ENCODE assay signal across 34 cellular contexts in genomic region chr20:10823585-10823984, GRCh38.
"Had no signal": no experiment of that assay in that cellular context is flagged by ENCODE, and none has a peak within 500 bp of the region (broad histone marks: within the 10 kb centered on the region; RNA-seq: fewer than 3 reads in every experiment).

No MANE protein-coding gene starts in this region.

- DNase-seq: activated B cell treated with CpG ODN at 0.5 μM for 24 hours; activated CD4-positive, alpha-beta T cell treated with anti-CD3 and anti-CD28 coated beads for 48 hours; activated CD4-positive, alpha-beta T cell treated with anti-CD3 and anti-CD28 coated beads, Interleukin-2, amount 50 U/mL, for 1 hour; activated CD4-positive, alpha-beta T cell treated with anti-CD3 and anti-CD28 coated beads, Interleukin-2, amount 50 U/mL, for 48 hours; activated CD8-positive, alpha-beta memory T cell treated with anti-CD3 and anti-CD28 coated beads for 24 hours; activated CD8-positive, alpha-beta T cell treated with anti-CD3 and anti-CD28 coated beads for 36 hours; activated effector memory CD4-positive, alpha-beta T cell treated with anti-CD3 and anti-CD28 coated beads, Interleukin-2, amount 50 U/mL, for 16 hours; activated naive CD4-positive, alpha-beta T cell treated with anti-CD3 and anti-CD28 coated beads for 36 hours; activated naive CD8-positive, alpha-beta T cell treated with anti-CD3 and anti-CD28 coated beads for 36 hours; activated naive CD8-positive, alpha-beta T cell treated with anti-CD3 and anti-CD28 coated beads, Interleukin-2, amount 50 U/mL, for 24 hours; activated T-cell treated with anti-CD3 and anti-CD28 coated beads, Interleukin-2, amount 50 U/mL, for 1 hour; activated T-cell treated with anti-CD3 and anti-CD28 coated beads, Interleukin-2, amount 50 U/mL, for 48 hours; adrenal gland; amygdala; aorta; body of pancreas; caudate nucleus; cortex of kidney; dermis blood vessel endothelial cell; effector CD4-positive, alpha-beta T cell; effector memory CD8-positive, alpha-beta T cell; esophagus squamous epithelium; foreskin melanocyte; T-helper 1 cell; T-helper 17 cell; T1000; WERI-Rb-1 had no signal

- H3K27ac Mint-ChIP-seq: activated B cell treated with CpG ODN at 0.5 μM for 24 hours; activated CD8-positive, alpha-beta T cell treated with anti-CD3 and anti-CD28 coated beads for 36 hours; activated naive CD4-positive, alpha-beta T cell treated with anti-CD3 and anti-CD28 coated beads for 36 hours; activated naive CD4-positive, alpha-beta T cell treated with anti-CD3 and anti-CD28 coated beads, Interleukin-2, amount 50 U/mL, for 24 hours; activated naive CD8-positive, alpha-beta T cell treated with anti-CD3 and anti-CD28 coated beads for 36 hours; activated naive CD8-positive, alpha-beta T cell treated with anti-CD3 and anti-CD28 coated beads, Interleukin-2, amount 50 U/mL, for 24 hours; activated T-helper 1 cell treated with anti-CD3 and anti-CD28 coated beads, Interleukin-12 subunit alpha, Interleukin-12 subunit beta, Interleukin-2, Interleukin-4 antibody, amounts not matched to agents 30 ng/mL and 10 ng/mL and 1 ng/mL, durations not matched to agents 14 hours and 24 hours and 36 hours; activated T-helper 2 cell treated with anti-CD3 and anti-CD28 coated beads, Interferon-gamma antibody, Interleukin-2, Interleukin-4, amounts not matched to agents 10 μg/mL and 5 μg/mL and 100 μg/mL, durations not matched to agents 14 hours and 24 hours and 36 hours; effector memory CD8-positive, alpha-beta T cell; T-helper 17 cell; T-helper 2 cell treated with Interferon-gamma antibody and Interleukin-4, amounts not matched to agents 5 μg/mL and 100 μg/mL, for 36 hours had no signal

- H3K4me1 Mint-ChIP-seq: activated B cell treated with CpG ODN at 0.5 μM for 24 hours; activated naive CD4-positive, alpha-beta T cell treated with anti-CD3 and anti-CD28 coated beads, Interleukin-2, amount 50 U/mL, for 24 hours; activated naive CD8-positive, alpha-beta T cell treated with anti-CD3 and anti-CD28 coated beads for 36 hours; activated naive CD8-positive, alpha-beta T cell treated with anti-CD3 and anti-CD28 coated beads, Interleukin-2, amount 50 U/mL, for 24 hours; T-helper 17 cell had no signal

- H3K9me3 ChIP-seq: adrenal gland, body of pancreas, esophagus squamous epithelium, gastroesophageal sphincter had no signal

- H3K9me3 Mint-ChIP-seq: activated B cell treated with CpG ODN at 0.5 μM for 24 hours; activated CD8-positive, alpha-beta T cell treated with anti-CD3 and anti-CD28 coated beads for 36 hours; activated naive CD4-positive, alpha-beta T cell treated with anti-CD3 and anti-CD28 coated beads, Interleukin-2, amount 50 U/mL, for 24 hours; activated T-helper 2 cell treated with anti-CD3 and anti-CD28 coated beads, Interferon-gamma antibody, Interleukin-2, Interleukin-4, amounts not matched to agents 10 μg/mL and 5 μg/mL and 100 μg/mL, durations not matched to agents 14 hours and 24 hours and 36 hours; T-helper 2 cell treated with Interferon-gamma antibody and Interleukin-4, amounts not matched to agents 5 μg/mL and 100 μg/mL, for 36 hours had no signal

- H3K27me3 Mint-ChIP-seq: activated B cell treated with CpG ODN at 0.5 μM for 24 hours; activated CD8-positive, alpha-beta T cell treated with anti-CD3 and anti-CD28 coated beads for 36 hours; activated naive CD8-positive, alpha-beta T cell treated with anti-CD3 and anti-CD28 coated beads, Interleukin-2, amount 50 U/mL, for 24 hours; effector memory CD8-positive, alpha-beta T cell; T-helper 17 cell had no signal

- H3K27ac ChIP-seq: adrenal gland, body of pancreas, epithelial cell of prostate, esophagus squamous epithelium, gastroesophageal sphincter, WERI-Rb-1 had no signal

- H3K4me1 ChIP-seq: adrenal gland, body of pancreas, esophagus squamous epithelium, gastroesophageal sphincter had no signal

- H3K4me3 Mint-ChIP-seq: activated B cell treated with CpG ODN at 0.5 μM for 24 hours; activated CD8-positive, alpha-beta T cell treated with anti-CD3 and anti-CD28 coated beads for 36 hours; activated naive CD4-positive, alpha-beta T cell treated with anti-CD3 and anti-CD28 coated beads for 36 hours; activated naive CD4-positive, alpha-beta T cell treated with anti-CD3 and anti-CD28 coated beads, Interleukin-2, amount 50 U/mL, for 24 hours; activated naive CD8-positive, alpha-beta T cell treated with anti-CD3 and anti-CD28 coated beads for 36 hours; activated naive CD8-positive, alpha-beta T cell treated with anti-CD3 and anti-CD28 coated beads, Interleukin-2, amount 50 U/mL, for 24 hours; activated T-helper 1 cell treated with anti-CD3 and anti-CD28 coated beads, Interleukin-12 subunit alpha, Interleukin-12 subunit beta, Interleukin-2, Interleukin-4 antibody, amounts not matched to agents 30 ng/mL and 10 ng/mL and 1 ng/mL, durations not matched to agents 14 hours and 24 hours and 36 hours; effector memory CD8-positive, alpha-beta T cell; T-helper 17 cell; T-helper 2 cell treated with Interferon-gamma antibody and Interleukin-4, amounts not matched to agents 5 μg/mL and 100 μg/mL, for 36 hours had no signal

- H3K27me3 ChIP-seq: adrenal gland, body of pancreas, esophagus squamous epithelium, gastroesophageal sphincter had no signal

- ATAC-seq: activated CD4-positive, CD25-positive, alpha-beta regulatory T cell treated with anti-CD3 and anti-CD28 coated beads, Interleukin-2, amount 50 U/mL, for 24 hours; activated CD8-positive, alpha-beta T cell treated with anti-CD3 and anti-CD28 coated beads for 36 hours; activated naive CD8-positive, alpha-beta T cell treated with anti-CD3 and anti-CD28 coated beads, Interleukin-2, amount 50 U/mL, for 24 hours; body of pancreas; effector memory CD8-positive, alpha-beta T cell; gastroesophageal sphincter; T-helper 17 cell had no signal

- H3K4me3 ChIP-seq: adrenal gland, body of pancreas, esophagus squamous epithelium, gastroesophageal sphincter had no signal

- H3K36me3 Mint-ChIP-seq: activated naive CD4-positive, alpha-beta T cell treated with anti-CD3 and anti-CD28 coated beads, Interleukin-2, amount 50 U/mL, for 24 hours; activated naive CD8-positive, alpha-beta T cell treated with anti-CD3 and anti-CD28 coated beads for 36 hours had no signal

- H3K36me3 ChIP-seq: adrenal gland, esophagus squamous epithelium, gastroesophageal sphincter, WERI-Rb-1 had no signal
